ENCODE assay signal across 8 cellular contexts in genomic region chr2:37672104-37672869, GRCh38. TPM values are rescaled to one million over a fixed set of nuclear protein-coding genes. Genes with fewer than 3 reads are reported as not detected.
DNase-seq lines count a peak whose midpoint lies in the region; ATAC-seq and TF ChIP-seq lines count a peak whose summit lies in the region.

No MANE protein-coding gene starts in this region.

- H3K9me3 ChIP-seq in BE2C (no peaks in the 10 kb centered on the region), liver (ENCODE audit: control insufficient read depth in 4 of 4, low read length in 3 of 4) (no peaks in the 10 kb centered on the region)

- H3K27me3 Mint-ChIP-seq in activated CD4-positive, alpha-beta T cell treated with anti-CD3 and anti-CD28 coated beads, Interleukin-2, amount 10 ng/mL, durations not matched to agents 7 days and 5 days, result peaks cover 5% of the 10 kb centered on the region

- H3K27me3 ChIP-seq in BE2C, result no peaks in the 10 kb centered on the region
- no peaks in the 10 kb centered on the region for H3K27me3 ChIP-seq in liver (ENCODE audit: control insufficient read depth in 4 of 4, insufficient read depth in 4 of 4, low read length in 3 of 4)

- H3K36me3 ChIP-seq in BE2C (peaks cover 20% of the 10 kb centered on the region), liver (ENCODE audit: control insufficient read depth in 4 of 4, insufficient read depth in 3 of 4, low read depth in 1 of 4, low read length in 3 of 4) (no peaks in the 10 kb centered on the region)

- WGBS in liver, result under 1% methylated on average over 69 of the region's 69 CpGs

- H3K36me3 Mint-ChIP-seq in activated CD4-positive, alpha-beta T cell treated with anti-CD3 and anti-CD28 coated beads, Interleukin-2, amount 10 ng/mL, durations not matched to agents 7 days and 5 days (ENCODE audit: low read depth), result peaks cover 21% of the 10 kb centered on the region

- H3K4me3 ChIP-seq in BE2C (ENCODE audit: low read depth, low read length), result peak overlapping the region; percentile 94
- peak overlapping the region; percentile 63 to 93 (median 88) for H3K4me3 ChIP-seq in liver (ENCODE audit: low read depth in 1 of 3, low read length in 3 of 3)

- CTCF ChIA-PET in activated CD4-positive, alpha-beta T cell treated with anti-CD3 and anti-CD28 coated beads, Interleukin-2, amount 10 ng/mL, durations not matched to agents 7 days and 5 days (lab: Charles Lee), result interaction anchor here (0.6 to 1.9 kb wide), 7 partner anchors 9 to 276 kb away, joined by 3 to 7 read pairs (median 3); no protein-coding TSS in a partner anchor

- no peaks in the 10 kb centered on the region for H3K9me3 Mint-ChIP-seq in activated CD4-positive, alpha-beta T cell treated with anti-CD3 and anti-CD28 coated beads, Interleukin-2, amount 10 ng/mL, durations not matched to agents 7 days and 5 days

- H3K27ac Mint-ChIP-seq in activated CD4-positive, alpha-beta T cell treated with anti-CD3 and anti-CD28 coated beads, Interleukin-2, amount 10 ng/mL, durations not matched to agents 7 days and 5 days, result peak overlapping the region; percentile 86

- ATAC-seq in HG03342 (IDR thresholded peaks at IDR 0.05; ENCODE audit: unreplicated experiment), result peak; percentile 53

- no peak for TF ChIP-seq RAD21 in liver (IDR thresholded peaks at IDR 0.05)

- peak overlapping the region; percentile 95 for H3K4me3 Mint-ChIP-seq in activated CD4-positive, alpha-beta T cell treated with anti-CD3 and anti-CD28 coated beads, Interleukin-2, amount 10 ng/mL, durations not matched to agents 7 days and 5 days

- H3K4me1 ChIP-seq in BE2C, result peaks cover 6% of the 10 kb centered on the region; the same call in 1 of the 2 replicates
- peaks cover 0 to 16% (median 11%) of the 10 kb centered on the region in 4 donors for H3K4me1 ChIP-seq in liver (ENCODE audit: control insufficient read depth in 4 of 4, insufficient read depth in 4 of 4, low read length in 3 of 4)

- peaks cover 40% of the 10 kb centered on the region for H3K4me1 Mint-ChIP-seq in activated CD4-positive, alpha-beta T cell treated with anti-CD3 and anti-CD28 coated beads, Interleukin-2, amount 10 ng/mL, durations not matched to agents 7 days and 5 days

- peak; percentile 54 for TF ChIP-seq POLR2A in GM19193 (IDR thresholded peaks at IDR 0.05; ENCODE audit: extremely low read depth, insufficient read depth, insufficient read length)

- TF ChIP-seq CTCF in BE2C (IDR thresholded peaks at IDR 0.05; ENCODE audit: low read depth, low read length) (no peak), liver (IDR thresholded peaks at IDR 0.05; ENCODE audit: low read depth, low read length, missing input control) (no peak)

- POLR2A ChIA-PET in activated CD4-positive, alpha-beta T cell treated with anti-CD3 and anti-CD28 coated beads, Interleukin-2, amount 10 ng/mL, durations not matched to agents 7 days and 5 days (lab: Charles Lee), result interaction anchor here (0.7 kb wide), 1 partner anchor 73 kb away, joined by 3 read pairs; no protein-coding TSS in a partner anchor

- peak overlapping the region; percentile 61 to 76 for H3K27ac ChIP-seq in liver (ENCODE audit: low read depth in 1 of 2, low read length in 2 of 2)

- H3K9ac ChIP-seq in liver (ENCODE audit: low read depth in 1 of 2, low read length in 2 of 2), result peak overlapping the region; percentile 56 to 65

- DNase-seq in BE2C (peak; percentile 96), NCI-H526 (lab: John Stamatoyannopoulos, UW) (peak; percentile 95), dermis microvascular lymphatic vessel endothelial cell (ENCODE audit: low read depth in 2 of 2) (peak; percentile 67 to 86)
- DNase-seq in activated CD4-positive, alpha-beta T cell treated with anti-CD3 and anti-CD28 coated beads, Interleukin-2, amount 10 ng/mL, durations not matched to agents 7 days and 5 days, result peak; percentile 69
- DNase-seq in stimulated activated CD4-positive, alpha-beta T cell treated with anti-CD3 and anti-CD28 coated beads, Interleukin-4, amount 100 ng/mL, for 4 hours, result peak; percentile 50 to 66

TF ChIP-seq in liver, 16 proteins besides CTCF, POLR2A, EP300 and RAD21:
- TF ChIP-seq HNF4G (IDR thresholded peaks at IDR 0.05), result no peak
- TF ChIP-seq SP1 (IDR thresholded peaks at IDR 0.05), result peak; percentile 12
- no peak for TF ChIP-seq HNF4A (conservative IDR thresholded peaks at IDR 0.05)
- no peak for TF ChIP-seq YY1 (IDR thresholded peaks at IDR 0.05)
- TF ChIP-seq FOXA2 (IDR thresholded peaks at IDR 0.05), result no peak
- no peak for TF ChIP-seq TAF1 (conservative IDR thresholded peaks at IDR 0.05)
- peak; percentile 81 for TF ChIP-seq NR2F2 (IDR thresholded peaks at IDR 0.05)
- TF ChIP-seq GABPA (IDR thresholded peaks at IDR 0.05 in 1 of 2, conservative IDR thresholded peaks at IDR 0.05 in 1 of 2), result peak in 1 of 2 donors; percentile 27
- no peak for TF ChIP-seq EGR1 (IDR thresholded peaks at IDR 0.05; ENCODE audit: low read depth in 2 of 2)
- peak; percentile 28 for TF ChIP-seq MAX (IDR thresholded peaks at IDR 0.05)
- no peak for TF ChIP-seq ATF3 (IDR thresholded peaks at IDR 0.05)
- TF ChIP-seq JUND (IDR thresholded peaks at IDR 0.05), result no peak
- TF ChIP-seq RXRA (IDR thresholded peaks at IDR 0.05), result peak in 1 of 2 donors; percentile 18
- TF ChIP-seq REST (IDR thresholded peaks at IDR 0.05), result no peak
- no peak for TF ChIP-seq ZBTB33 (IDR thresholded peaks at IDR 0.05)

RNA-seq across cellular contexts. Expression of gene CDC42EP3, which starts 0.8 kb away (rescaled TPM):
- 131 TPM for polyA plus RNA-seq in BE2C (2012; ENCODE audit: insufficient read depth, insufficient read length, low read depth)
- 10 to 100 TPM; 28.2 to 39.8 TPM for total RNA-seq in activated CD4-positive, alpha-beta T cell treated with anti-CD3 and anti-CD28 coated beads, Interleukin-2, amount 10 ng/mL, durations not matched to agents 7 days and 5 days
- total RNA-seq in dermis microvascular lymphatic vessel endothelial cell (8.2 and 9.1 TPM in 2 replicates), liver (1 to 10 TPM; 2.5 to 3.8 TPM)
- 1 to 10 TPM; 2.7 to 4.1 TPM for polyA plus RNA-seq in liver

Comparison
In these comparisons a context has a peak if more than half of its experiments do, and no peak if none do; other contexts are left out.
1. Peak in every context shown above with its lines: DNase-seq, ATAC-seq, H3K4me3 ChIP-seq and H3K27ac ChIP-seq.